Comparison of ENCODE assay signal across 9 cellular contexts in the genomic region with DNA sequence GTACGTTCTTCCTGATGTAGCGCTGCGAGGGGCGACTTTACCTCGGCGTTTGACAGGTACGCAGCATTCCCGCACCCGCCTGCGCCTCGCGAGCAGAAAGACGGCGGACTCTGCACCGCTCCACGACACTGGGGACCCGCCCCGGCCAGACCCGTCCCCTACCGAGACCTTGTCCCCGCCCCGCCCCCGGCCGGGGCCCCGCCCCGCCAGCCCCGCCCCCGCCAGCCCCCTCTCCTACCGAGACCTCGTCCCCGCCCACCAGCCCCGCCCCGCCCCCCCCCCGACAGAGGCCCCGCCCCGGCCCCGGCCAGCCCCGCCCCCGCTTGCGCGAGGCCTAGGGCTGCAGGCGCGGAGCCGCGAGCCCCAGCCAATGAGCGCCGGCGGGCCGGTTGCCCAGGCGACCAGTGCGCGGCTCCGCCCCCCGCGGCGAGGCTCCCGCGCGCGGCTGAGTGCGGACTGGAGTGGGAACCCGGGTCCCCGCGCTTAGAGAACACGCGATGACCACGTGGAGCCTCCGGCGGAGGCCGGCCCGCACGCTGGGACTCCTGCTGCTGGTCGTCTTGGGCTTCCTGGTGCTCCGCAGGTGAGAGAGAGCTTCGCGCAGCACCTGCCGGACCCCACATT. TPM values are rescaled to one million over a fixed set of nuclear protein-coding genes. Genes with fewer than 3 reads are reported as not detected.
DNase-seq lines count a peak whose midpoint lies in the region; ATAC-seq and TF ChIP-seq lines count a peak whose summit lies in the region.
"Had no signal": no experiment of that assay in that cellular context is flagged by ENCODE, and none has a peak within 500 bp of the region (broad histone marks: within the 10 kb centered on the region; RNA-seq: fewer than 3 reads in every experiment).

A gene with protein sequence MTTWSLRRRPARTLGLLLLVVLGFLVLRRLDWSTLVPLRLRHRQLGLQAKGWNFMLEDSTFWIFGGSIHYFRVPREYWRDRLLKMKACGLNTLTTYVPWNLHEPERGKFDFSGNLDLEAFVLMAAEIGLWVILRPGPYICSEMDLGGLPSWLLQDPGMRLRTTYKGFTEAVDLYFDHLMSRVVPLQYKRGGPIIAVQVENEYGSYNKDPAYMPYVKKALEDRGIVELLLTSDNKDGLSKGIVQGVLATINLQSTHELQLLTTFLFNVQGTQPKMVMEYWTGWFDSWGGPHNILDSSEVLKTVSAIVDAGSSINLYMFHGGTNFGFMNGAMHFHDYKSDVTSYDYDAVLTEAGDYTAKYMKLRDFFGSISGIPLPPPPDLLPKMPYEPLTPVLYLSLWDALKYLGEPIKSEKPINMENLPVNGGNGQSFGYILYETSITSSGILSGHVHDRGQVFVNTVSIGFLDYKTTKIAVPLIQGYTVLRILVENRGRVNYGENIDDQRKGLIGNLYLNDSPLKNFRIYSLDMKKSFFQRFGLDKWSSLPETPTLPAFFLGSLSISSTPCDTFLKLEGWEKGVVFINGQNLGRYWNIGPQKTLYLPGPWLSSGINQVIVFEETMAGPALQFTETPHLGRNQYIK (plus strand): TSS at position 424 of the 624 bp plus-strand sequence. CDS start 74 bp downstream, at position 498.

- H3K27ac ChIP-seq in mesodermal cell (ENCODE audit: low read depth, low read length, severe bottlenecking): no peak within 1 kb of the TSS
- H3K27ac ChIP-seq: epithelial cell of prostate had no signal

- peak within 1 kb of the TSS; percentile 49 for H3K4me3 ChIP-seq in mesodermal cell (ENCODE audit: extremely low read depth, insufficient read depth, low read length, poor library complexity, severe bottlenecking)

- no peak for TF ChIP-seq CTCF in GM10266 (IDR thresholded peaks at IDR 0.05; ENCODE audit: control insufficient read depth, insufficient read depth, low read depth, missing control alignments)

- ATAC-seq in HG02763 (IDR thresholded peaks at IDR 0.05; ENCODE audit: unreplicated experiment): peak; percentile 72
- ATAC-seq in activated CD8-positive, alpha-beta T cell treated with anti-CD3 and anti-CD28 coated beads, Interleukin-2, amount 10 ng/mL, durations not matched to agents 7 days and 5 days: peak; percentile 97
- no peak for ATAC-seq in GM18517 (IDR thresholded peaks at IDR 0.05; ENCODE audit: unreplicated experiment)

- no peaks in the 10 kb centered on the region for H3K4me1 ChIP-seq in mesodermal cell (ENCODE audit: control insufficient read depth, insufficient read depth, low read length, poor library complexity, severe bottlenecking)

- H3K27me3 Mint-ChIP-seq in activated CD8-positive, alpha-beta T cell treated with anti-CD3 and anti-CD28 coated beads, Interleukin-2, amount 10 ng/mL, durations not matched to agents 7 days and 5 days (ENCODE audit: low read depth): peaks cover 56% of the 10 kb centered on the region

- peaks cover 13% of the 10 kb centered on the region for H3K4me1 Mint-ChIP-seq in activated CD8-positive, alpha-beta T cell treated with anti-CD3 and anti-CD28 coated beads, Interleukin-2, amount 10 ng/mL, durations not matched to agents 7 days and 5 days (ENCODE audit: low read depth)

- CTCF ChIA-PET in activated CD8-positive, alpha-beta T cell treated with anti-CD3 and anti-CD28 coated beads, Interleukin-2, amount 10 ng/mL, durations not matched to agents 7 days and 5 days (lab: Charles Lee): interaction anchor here (0.8 to 1.3 kb wide), 2 partner anchors 56 to 70 kb away, joined by 3 to 5 read pairs; no protein-coding TSS in a partner anchor

- DNase-seq in GM10266 (ENCODE audit: extremely low spot score) (peak; percentile 97), NCI-H2196 treated with DMSO at 0.1 percent for 48 hours (lab: John Stamatoyannopoulos, UW; ENCODE audit: unreplicated experiment) (peak; percentile 65)
- DNase-seq in activated CD8-positive, alpha-beta T cell treated with anti-CD3 and anti-CD28 coated beads, Interleukin-2, amount 10 ng/mL, durations not matched to agents 7 days and 5 days: peak; percentile 77
- DNase-seq in effector CD4-positive, alpha-beta T cell: peak; percentile 73
- peak; percentile 62 for DNase-seq in stimulated activated CD8-positive, alpha-beta memory T cell treated with anti-CD3 and anti-CD28 coated beads, Interleukin-12 subunit alpha, Interleukin-12 subunit beta, amount 100 ng/mL, for 24 hours (ENCODE audit: extremely low read depth)

- H3K9me3 ChIP-seq in mesodermal cell (ENCODE audit: control insufficient read depth, low read length): no peaks in the 10 kb centered on the region

- H3K36me3 Mint-ChIP-seq in activated CD8-positive, alpha-beta T cell treated with anti-CD3 and anti-CD28 coated beads, Interleukin-2, amount 10 ng/mL, durations not matched to agents 7 days and 5 days (ENCODE audit: low read depth): no peaks in the 10 kb centered on the region

- H3K9me3 Mint-ChIP-seq in activated CD8-positive, alpha-beta T cell treated with anti-CD3 and anti-CD28 coated beads, Interleukin-2, amount 10 ng/mL, durations not matched to agents 7 days and 5 days (ENCODE audit: insufficient read depth): no peaks in the 10 kb centered on the region

- POLR2A ChIA-PET in activated CD8-positive, alpha-beta T cell treated with anti-CD3 and anti-CD28 coated beads, Interleukin-2, amount 10 ng/mL, durations not matched to agents 7 days and 5 days (lab: Charles Lee): no interaction called here

- H3K36me3 ChIP-seq in mesodermal cell (ENCODE audit: control insufficient read depth, insufficient read depth, low read length): no peaks in the 10 kb centered on the region

- no peak within 1 kb of the TSS for H3K27ac Mint-ChIP-seq in activated CD8-positive, alpha-beta T cell treated with anti-CD3 and anti-CD28 coated beads, Interleukin-2, amount 10 ng/mL, durations not matched to agents 7 days and 5 days

- H3K4me3 Mint-ChIP-seq in activated CD8-positive, alpha-beta T cell treated with anti-CD3 and anti-CD28 coated beads, Interleukin-2, amount 10 ng/mL, durations not matched to agents 7 days and 5 days: peak within 1 kb of the TSS; percentile 75

- 0 to 1% methylated on average over 37 to 38 of the region's 77 CpGs for WGBS in mesodermal cell (ENCODE audit: insufficient coverage in 2 of 2), 2 experiments

RNA-seq across cellular contexts. Expression of the gene that starts here (rescaled TPM):
- total RNA-seq in activated CD8-positive, alpha-beta T cell treated with anti-CD3 and anti-CD28 coated beads, Interleukin-2, amount 10 ng/mL, durations not matched to agents 7 days and 5 days: 1 to 10 TPM; 1.2 to 1.9 TPM
- 1.5 TPM for polyA plus RNA-seq in mesodermal cell (2013, experiment 1 of 2)
- polyA plus RNA-seq in mesodermal cell (2013, experiment 2 of 2): 1.3 TPM
